ENCODE assay signal across 13 cellular contexts in genomic region chr5:138648841-138649240, GRCh38.
"Had no signal": no experiment of that assay in that cellular context is flagged by ENCODE, and none has a peak within 500 bp of the region (broad histone marks: within the 10 kb centered on the region; RNA-seq: fewer than 3 reads in every experiment).

No MANE protein-coding gene starts in this region.

- H3K9me3 ChIP-seq: breast epithelium, gastroesophageal sphincter, left ventricle myocardium inferior, transverse colon, vagina had no signal

- H3K4me1 ChIP-seq: breast epithelium, transverse colon had no signal

- ATAC-seq: gastroesophageal sphincter had no signal

- H3K4me3 Mint-ChIP-seq: naive B cell had no signal

- H3K36me3 ChIP-seq: breast epithelium, gastroesophageal sphincter, left ventricle myocardium inferior, transverse colon, vagina had no signal

- H3K36me3 Mint-ChIP-seq: naive B cell; stimulated activated naive B cell treated with anti-CD40 and anti-IgM and Interleukin-4, amounts not matched to agents 10 μg/mL and 1 μg/mL and 100 μg/mL, for 72 hours had no signal

- H3K27me3 ChIP-seq: breast epithelium, dorsolateral prefrontal cortex, gastroesophageal sphincter, vagina had no signal

- H3K27ac Mint-ChIP-seq: naive B cell; stimulated activated naive B cell treated with anti-CD40 and anti-IgM and Interleukin-4, amounts not matched to agents 10 μg/mL and 1 μg/mL and 100 μg/mL, for 72 hours had no signal

- DNase-seq: activated CD4-positive, CD25-positive, alpha-beta regulatory T cell treated with anti-CD3 and anti-CD28 coated beads, Interleukin-2, amount 50 U/mL, for 72 hours; activated naive CD4-positive, alpha-beta T cell treated with Interleukin-2 at 50 U/mL for 16 hours; activated T-cell treated with anti-CD3 and anti-CD28 coated beads for 4 hours; aorta; left ventricle myocardium inferior; naive B cell; stimulated activated CD4-positive, alpha-beta T cell treated with anti-CD3 and anti-CD28 coated beads, Interleukin-2, amount 100 ng/mL, for 48 hours; transverse colon had no signal

- H3K4me3 ChIP-seq: breast epithelium, gastroesophageal sphincter, left ventricle myocardium inferior, transverse colon, vagina had no signal

- H3K27ac ChIP-seq: breast epithelium, gastroesophageal sphincter, left ventricle myocardium inferior, transverse colon, vagina had no signal

- H3K9me3 Mint-ChIP-seq: naive B cell; stimulated activated naive B cell treated with anti-CD40 and anti-IgM and Interleukin-4, amounts not matched to agents 10 μg/mL and 1 μg/mL and 100 μg/mL, for 72 hours had no signal
